11 cellular contexts compared by ENCODE assay signal in the genomic region with DNA sequence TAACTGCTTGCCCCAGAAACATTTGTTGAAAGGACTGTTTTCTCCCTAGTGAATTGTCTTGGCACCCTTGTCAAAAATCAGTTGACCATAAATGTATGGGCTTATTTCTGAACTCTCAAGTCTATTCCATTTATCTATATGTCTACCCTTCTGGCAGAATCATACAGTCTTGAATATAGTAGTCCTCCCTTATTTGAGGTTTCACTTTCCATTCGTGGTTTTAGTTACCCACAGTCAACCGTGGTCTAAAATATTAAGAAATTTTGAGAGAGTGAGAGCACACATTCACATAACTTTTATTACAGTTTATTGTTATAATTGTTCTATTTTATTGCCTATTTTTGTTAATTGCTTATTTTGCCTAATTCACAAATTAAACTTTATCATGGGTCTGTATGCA. TPM values are rescaled to one million over a fixed set of nuclear protein-coding genes. Genes with fewer than 3 reads are reported as not detected.
A peak's percentile ranks its signal among the peaks of the same experiment; 100 is the strongest.
DNase-seq lines count a peak whose midpoint lies in the region; ATAC-seq, FAIRE-seq and TF ChIP-seq lines count a peak whose summit lies in the region.
"Had no signal": no experiment of that assay in that cellular context is flagged by ENCODE, and none has a peak within 500 bp of the region (broad histone marks: within the 10 kb centered on the region; RNA-seq: fewer than 3 reads in every experiment).

No MANE protein-coding gene starts in this region.

- no peak overlapping the region for H3K4me3 Mint-ChIP-seq in activated T-cell treated with anti-CD3 and anti-CD28 coated beads, Interleukin-2, amount 50 U/mL, for 24 hours
- H3K4me3 Mint-ChIP-seq in T-helper 17 cell: peak overlapping the region; percentile 9
- peak overlapping the region; percentile 1 for H3K4me3 Mint-ChIP-seq in stimulated activated naive CD8-positive, alpha-beta T cell treated with anti-CD3 and anti-CD28 coated beads, Interleukin-15, Interleukin-2, amounts not matched to agents 100 ng/mL and 50 ng/mL, for 24 hours
- H3K4me3 Mint-ChIP-seq: H9 had no signal

- no peaks in the 10 kb centered on the region for H3K27me3 Mint-ChIP-seq in activated T-cell treated with anti-CD3 and anti-CD28 coated beads, Interleukin-2, amount 50 U/mL, for 24 hours
- no peaks in the 10 kb centered on the region for H3K27me3 Mint-ChIP-seq in T-helper 17 cell
- H3K27me3 Mint-ChIP-seq in stimulated activated naive CD8-positive, alpha-beta T cell treated with anti-CD3 and anti-CD28 coated beads, Interleukin-15, Interleukin-2, amounts not matched to agents 100 ng/mL and 50 ng/mL, for 24 hours: no peaks in the 10 kb centered on the region

- H3K9me3 ChIP-seq in T-helper 17 cell (ENCODE audit: control insufficient read depth, low read length, poor library complexity, severe bottlenecking): no peaks in the 10 kb centered on the region

- DNase-seq in activated T-cell treated with anti-CD3 and anti-CD28 coated beads, Interleukin-2, amount 50 U/mL, for 24 hours: no peak
- DNase-seq in activated T-cell treated with anti-CD3 and anti-CD28 coated beads, Interleukin-2, amount 50 U/mL, for 1 hour: no peak
- no peak for DNase-seq in T-helper 17 cell
- no peak for DNase-seq in H54 (ENCODE audit: insufficient read length, low spot score)
- DNase-seq: H9, Karpas-422, NCI-H2227 treated with DMSO at 0.1 percent for 48 hours had no signal

- peaks cover 11% of the 10 kb centered on the region for H3K9me3 Mint-ChIP-seq in activated T-cell treated with anti-CD3 and anti-CD28 coated beads, Interleukin-2, amount 50 U/mL, for 24 hours
- peaks cover 4% of the 10 kb centered on the region for H3K9me3 Mint-ChIP-seq in stimulated activated naive CD8-positive, alpha-beta T cell treated with anti-CD3 and anti-CD28 coated beads, Interleukin-15, Interleukin-2, amounts not matched to agents 100 ng/mL and 50 ng/mL, for 24 hours

- TF ChIP-seq POLR2A in H54 (IDR thresholded peaks at IDR 0.05; ENCODE audit: low read depth, low read length): no peak

- H3K36me3 Mint-ChIP-seq in activated T-cell treated with anti-CD3 and anti-CD28 coated beads, Interleukin-2, amount 50 U/mL, for 24 hours (ENCODE audit: low read depth): peaks cover 8% of the 10 kb centered on the region
- H3K36me3 Mint-ChIP-seq in T-helper 17 cell (ENCODE audit: low read depth): no peaks in the 10 kb centered on the region
- H3K36me3 Mint-ChIP-seq in stimulated activated naive CD8-positive, alpha-beta T cell treated with anti-CD3 and anti-CD28 coated beads, Interleukin-15, Interleukin-2, amounts not matched to agents 100 ng/mL and 50 ng/mL, for 24 hours (ENCODE audit: low read depth): peaks cover 3% of the 10 kb centered on the region

- ATAC-seq in HG02852 (IDR thresholded peaks at IDR 0.05; ENCODE audit: unreplicated experiment) (peak; percentile 55), T-helper 17 cell (peak; percentile 57), HG03469 (IDR thresholded peaks at IDR 0.05; ENCODE audit: unreplicated experiment) (no peak), HG03432 (IDR thresholded peaks at IDR 0.05; ENCODE audit: unreplicated experiment) (no peak)

- peaks cover 24% of the 10 kb centered on the region for H3K4me1 Mint-ChIP-seq in activated T-cell treated with anti-CD3 and anti-CD28 coated beads, Interleukin-2, amount 50 U/mL, for 24 hours (ENCODE audit: low read depth)
- no peaks in the 10 kb centered on the region for H3K4me1 Mint-ChIP-seq in T-helper 17 cell
- H3K4me1 Mint-ChIP-seq in stimulated activated naive CD8-positive, alpha-beta T cell treated with anti-CD3 and anti-CD28 coated beads, Interleukin-15, Interleukin-2, amounts not matched to agents 100 ng/mL and 50 ng/mL, for 24 hours (ENCODE audit: low read depth): peaks cover 28% of the 10 kb centered on the region
- H3K4me1 Mint-ChIP-seq: H9 had no signal

- no peak for FAIRE-seq in H54 (lab: Jason Lieb, UNC)

- peak overlapping the region; percentile 12 for H3K27ac Mint-ChIP-seq in activated T-cell treated with anti-CD3 and anti-CD28 coated beads, Interleukin-2, amount 50 U/mL, for 24 hours
- no peak overlapping the region for H3K27ac Mint-ChIP-seq in T-helper 17 cell
- no peak overlapping the region for H3K27ac Mint-ChIP-seq in stimulated activated naive CD8-positive, alpha-beta T cell treated with anti-CD3 and anti-CD28 coated beads, Interleukin-15, Interleukin-2, amounts not matched to agents 100 ng/mL and 50 ng/mL, for 24 hours
- H3K27ac Mint-ChIP-seq: H9 had no signal

RNA-seq across cellular contexts. Expression of a gene that starts 17.4 kb away (rescaled TPM):
- total RNA-seq in T-helper 17 cell: 1 to 10 TPM; 3.2 to 6.0 TPM

RNA-seq across cellular contexts. Expression of a gene that starts 33.6 kb away (rescaled TPM):
- 1 to 10 TPM; 4.6 to 5.1 TPM for total RNA-seq in T-helper 17 cell

Comparison
In these comparisons a context has a peak if more than half of its experiments do, and no peak if none do; other contexts are left out.
1. ATAC-seq: peak in HG02852 (single experiment) and T-helper 17 cell (single experiment); none in HG03469 (single experiment) and HG03432 (single experiment).